Comparison of ENCODE assay signal across 1 cellular context in the genomic region with DNA sequence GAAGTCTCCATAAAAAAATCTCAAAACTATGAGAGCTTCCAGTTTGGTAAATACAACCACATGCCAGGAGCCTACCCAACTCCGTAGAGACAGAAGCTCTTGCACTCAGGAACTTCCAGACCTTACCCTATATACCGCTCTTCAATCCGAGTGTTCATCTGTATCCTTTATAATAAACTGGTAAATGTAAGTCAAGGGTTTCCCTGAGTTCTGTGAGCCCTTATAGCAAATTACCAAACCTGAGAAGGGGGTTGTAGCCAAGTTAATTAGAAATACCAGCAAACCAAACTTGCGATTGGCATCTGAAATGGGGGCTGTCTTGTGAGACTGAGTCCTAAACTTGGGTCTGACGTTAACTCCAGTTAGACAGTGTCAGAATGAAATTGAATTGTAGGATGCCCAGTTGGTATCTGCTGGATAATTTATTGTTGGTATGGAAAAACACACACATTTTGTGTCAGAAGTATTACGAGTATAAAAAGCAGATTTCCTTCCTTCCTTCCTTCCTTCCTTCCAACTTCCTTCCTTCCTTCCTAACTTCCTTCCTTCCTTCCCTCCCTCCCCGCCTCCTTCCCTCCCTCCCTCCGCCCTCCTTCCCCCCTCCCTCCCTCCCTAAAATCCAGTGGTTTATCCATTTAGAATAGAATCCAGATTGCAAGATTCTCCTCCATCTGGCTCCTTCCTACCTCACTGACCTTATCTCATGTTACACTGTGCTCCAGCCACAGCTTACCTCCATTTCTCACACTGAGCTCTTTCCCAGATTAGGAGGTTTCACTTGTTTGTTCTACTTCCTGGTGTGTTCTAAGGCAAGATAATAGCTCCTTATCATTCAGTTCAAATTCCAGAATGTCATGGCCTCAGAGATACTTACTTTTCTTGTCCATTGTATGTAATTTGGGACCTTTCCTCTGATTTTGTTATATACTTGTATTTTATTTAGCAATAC.
TF ChIP-seq lines count a peak whose summit lies in the region.

No MANE protein-coding gene starts in this region.

TF ChIP-seq in K562, 482 proteins besides CTCF, POLR2A, EP300 and RAD21 (continued from another document and continues in another):
- TF ChIP-seq, protein P1, sequence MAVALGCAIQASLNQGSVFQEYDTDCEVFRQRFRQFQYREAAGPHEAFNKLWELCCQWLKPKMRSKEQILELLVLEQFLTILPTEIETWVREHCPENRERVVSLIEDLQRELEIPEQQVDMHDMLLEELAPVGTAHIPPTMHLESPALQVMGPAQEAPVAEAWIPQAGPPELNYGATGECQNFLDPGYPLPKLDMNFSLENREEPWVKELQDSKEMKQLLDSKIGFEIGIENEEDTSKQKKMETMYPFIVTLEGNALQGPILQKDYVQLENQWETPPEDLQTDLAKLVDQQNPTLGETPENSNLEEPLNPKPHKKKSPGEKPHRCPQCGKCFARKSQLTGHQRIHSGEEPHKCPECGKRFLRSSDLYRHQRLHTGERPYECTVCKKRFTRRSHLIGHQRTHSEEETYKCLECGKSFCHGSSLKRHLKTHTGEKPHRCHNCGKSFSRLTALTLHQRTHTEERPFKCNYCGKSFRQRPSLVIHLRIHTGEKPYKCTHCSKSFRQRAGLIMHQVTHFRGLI (CRISPR knock-in tag; IDR thresholded peaks at IDR 0.05): peak; percentile 21; the same call in 1 of the 2 replicates
- TF ChIP-seq HNRNPK (IDR thresholded peaks at IDR 0.05; ENCODE audit: low read depth, low read length, poor library complexity, severe bottlenecking) (no peak), NCOR1 (IDR thresholded peaks at IDR 0.05) (peak; percentile 97), ZNF589 (CRISPR knock-in tag; IDR thresholded peaks at IDR 0.05; ENCODE audit: low read depth) (no peak), ELF4 (CRISPR knock-in tag; IDR thresholded peaks at IDR 0.05) (peak; percentile 96), TEAD1 (CRISPR knock-in tag; IDR thresholded peaks at IDR 0.05) (peak in 1 of 2 experiments; percentile 86; a peak in 2 of 4 replicates), FOXM1 (IDR thresholded peaks at IDR 0.05; ENCODE audit: low read depth) (peak; percentile 94), FOXM1 (CRISPR knock-in tag; IDR thresholded peaks at IDR 0.05; ENCODE audit: low read depth) (no peak), PCBP2 (IDR thresholded peaks at IDR 0.05; ENCODE audit: low read depth, low read length, poor library complexity, severe bottlenecking) (peak; percentile 59), GATAD2B (IDR thresholded peaks at IDR 0.05; ENCODE audit: borderline replicate concordance) (peak; percentile 81; the same call in 1 of the 2 replicates), HDAC1 (IDR thresholded peaks at IDR 0.05) (peak in 1 of 2 experiments; percentile 88; a peak in 2 of 4 replicates), SPI1 (IDR thresholded peaks at IDR 0.05; ENCODE audit: borderline replicate concordance, low read depth, low read length) (no peak), MYC (IDR thresholded peaks at IDR 0.05; ENCODE audit: low read depth, low read length) (no peak), MYC (CRISPR knock-in tag; IDR thresholded peaks at IDR 0.05; ENCODE audit: borderline replicate concordance, low read depth) (no peak), FOXA3 (CRISPR knock-in tag; conservative IDR thresholded peaks at IDR 0.05 in 1 of 2, IDR thresholded peaks at IDR 0.05 in 1 of 2) (peak in 1 of 2 experiments; percentile 80; a peak in 2 of 4 replicates), ESRRA (IDR thresholded peaks at IDR 0.05; ENCODE audit: borderline replicate concordance, low read depth) (peak; percentile 18; the same call in 1 of the 2 replicates), CREM (IDR thresholded peaks at IDR 0.05; ENCODE audit: low read depth) (peak; percentile 65), BHLHE40 (IDR thresholded peaks at IDR 0.05; ENCODE audit: low read length) (peak; percentile 27; the same call in 1 of the 2 replicates), CTBP1 (IDR thresholded peaks at IDR 0.05; ENCODE audit: borderline replicate concordance) (peak; percentile 74; the same call in 1 of the 2 replicates), ZEB2 (IDR thresholded peaks at IDR 0.05) (peak; percentile 92), HDAC2 (IDR thresholded peaks at IDR 0.05) (peak; percentile 90), CBFA2T2 (conservative IDR thresholded peaks at IDR 0.05) (peak; percentile 98), ARNT (IDR thresholded peaks at IDR 0.05) (peak; percentile 85 to 87; a peak in 2 of 4 replicates), EP400 (IDR thresholded peaks at IDR 0.05) (peak; percentile 33; the same call in 1 of the 2 replicates), BRD4 (IDR thresholded peaks at IDR 0.05) (no peak), MTA2 (IDR thresholded peaks at IDR 0.05; ENCODE audit: low read depth) (peak; percentile 96), PML (IDR thresholded peaks at IDR 0.05; ENCODE audit: low read length) (peak; percentile 93), NFE2 (IDR thresholded peaks at IDR 0.05; ENCODE audit: low read depth) (peak; percentile 29; the same call in 1 of the 2 replicates), SIX5 (IDR thresholded peaks at IDR 0.05; ENCODE audit: borderline replicate concordance in 1 of 2, insufficient read depth in 1 of 2, low read depth in 1 of 2, low read length in 2 of 2) (no peak), PHB2 (IDR thresholded peaks at IDR 0.05; ENCODE audit: low read depth) (peak; percentile 92), STAT5A (IDR thresholded peaks at IDR 0.05; ENCODE audit: borderline replicate concordance, low read length) (peak; percentile 88), CC2D1A (IDR thresholded peaks at IDR 0.05) (peak; percentile 96; the same call in 1 of the 2 replicates), CEBPB (tag; IDR thresholded peaks at IDR 0.05) (no peak), ZSCAN29 (IDR thresholded peaks at IDR 0.05) (no peak), DMBX1 (CRISPR knock-in tag; IDR thresholded peaks at IDR 0.05; ENCODE audit: borderline replicate concordance) (peak; percentile 80), CAMTA2 (CRISPR knock-in tag; conservative IDR thresholded peaks at IDR 0.05) (no peak), GATA2 (CRISPR knock-in tag; IDR thresholded peaks at IDR 0.05) (peak; percentile 66; the same call in 1 of the 2 replicates), RBM17 (IDR thresholded peaks at IDR 0.05; ENCODE audit: borderline replicate concordance, low read depth, low read length) (no peak), RCOR1 (IDR thresholded peaks at IDR 0.05; ENCODE audit: borderline replicate concordance in 1 of 2, low read depth in 2 of 2, low read length in 2 of 2) (peak; percentile 82 to 97; a peak in 3 of 4 replicates), BRD9 (IDR thresholded peaks at IDR 0.05; ENCODE audit: low read depth, partially characterized antibody) (no peak), ZNF644 (tag; IDR thresholded peaks at IDR 0.05; ENCODE audit: low read depth) (peak; percentile 58; the same call in 1 of the 2 replicates), MCM2 (IDR thresholded peaks at IDR 0.05; ENCODE audit: low read depth) (no peak), TAL1 (IDR thresholded peaks at IDR 0.05) (peak; percentile 98), FOSL1 (tag; conservative IDR thresholded peaks at IDR 0.05) (peak; percentile 12; the same call in 1 of the 2 replicates)
- TF ChIP-seq, protein P2, sequence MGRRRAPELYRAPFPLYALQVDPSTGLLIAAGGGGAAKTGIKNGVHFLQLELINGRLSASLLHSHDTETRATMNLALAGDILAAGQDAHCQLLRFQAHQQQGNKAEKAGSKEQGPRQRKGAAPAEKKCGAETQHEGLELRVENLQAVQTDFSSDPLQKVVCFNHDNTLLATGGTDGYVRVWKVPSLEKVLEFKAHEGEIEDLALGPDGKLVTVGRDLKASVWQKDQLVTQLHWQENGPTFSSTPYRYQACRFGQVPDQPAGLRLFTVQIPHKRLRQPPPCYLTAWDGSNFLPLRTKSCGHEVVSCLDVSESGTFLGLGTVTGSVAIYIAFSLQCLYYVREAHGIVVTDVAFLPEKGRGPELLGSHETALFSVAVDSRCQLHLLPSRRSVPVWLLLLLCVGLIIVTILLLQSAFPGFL (CRISPR knock-in tag; IDR thresholded peaks at IDR 0.05): no peak
- TF ChIP-seq, protein P3, sequence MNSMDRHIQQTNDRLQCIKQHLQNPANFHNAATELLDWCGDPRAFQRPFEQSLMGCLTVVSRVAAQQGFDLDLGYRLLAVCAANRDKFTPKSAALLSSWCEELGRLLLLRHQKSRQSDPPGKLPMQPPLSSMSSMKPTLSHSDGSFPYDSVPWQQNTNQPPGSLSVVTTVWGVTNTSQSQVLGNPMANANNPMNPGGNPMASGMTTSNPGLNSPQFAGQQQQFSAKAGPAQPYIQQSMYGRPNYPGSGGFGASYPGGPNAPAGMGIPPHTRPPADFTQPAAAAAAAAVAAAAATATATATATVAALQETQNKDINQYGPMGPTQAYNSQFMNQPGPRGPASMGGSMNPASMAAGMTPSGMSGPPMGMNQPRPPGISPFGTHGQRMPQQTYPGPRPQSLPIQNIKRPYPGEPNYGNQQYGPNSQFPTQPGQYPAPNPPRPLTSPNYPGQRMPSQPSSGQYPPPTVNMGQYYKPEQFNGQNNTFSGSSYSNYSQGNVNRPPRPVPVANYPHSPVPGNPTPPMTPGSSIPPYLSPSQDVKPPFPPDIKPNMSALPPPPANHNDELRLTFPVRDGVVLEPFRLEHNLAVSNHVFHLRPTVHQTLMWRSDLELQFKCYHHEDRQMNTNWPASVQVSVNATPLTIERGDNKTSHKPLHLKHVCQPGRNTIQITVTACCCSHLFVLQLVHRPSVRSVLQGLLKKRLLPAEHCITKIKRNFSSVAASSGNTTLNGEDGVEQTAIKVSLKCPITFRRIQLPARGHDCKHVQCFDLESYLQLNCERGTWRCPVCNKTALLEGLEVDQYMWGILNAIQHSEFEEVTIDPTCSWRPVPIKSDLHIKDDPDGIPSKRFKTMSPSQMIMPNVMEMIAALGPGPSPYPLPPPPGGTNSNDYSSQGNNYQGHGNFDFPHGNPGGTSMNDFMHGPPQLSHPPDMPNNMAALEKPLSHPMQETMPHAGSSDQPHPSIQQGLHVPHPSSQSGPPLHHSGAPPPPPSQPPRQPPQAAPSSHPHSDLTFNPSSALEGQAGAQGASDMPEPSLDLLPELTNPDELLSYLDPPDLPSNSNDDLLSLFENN (IDR thresholded peaks at IDR 0.05; ENCODE audit: low read depth in 2 of 2, low read length in 2 of 2): peak in 1 of 2 experiments; percentile 82; a peak in 2 of 4 replicates
- TF ChIP-seq, protein P4, sequence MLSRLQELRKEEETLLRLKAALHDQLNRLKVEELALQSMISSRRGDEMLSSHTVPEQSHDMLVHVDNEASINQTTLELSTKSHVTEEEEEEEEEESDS (CRISPR knock-in tag; IDR thresholded peaks at IDR 0.05): no peak
- TF ChIP-seq, protein P5, sequence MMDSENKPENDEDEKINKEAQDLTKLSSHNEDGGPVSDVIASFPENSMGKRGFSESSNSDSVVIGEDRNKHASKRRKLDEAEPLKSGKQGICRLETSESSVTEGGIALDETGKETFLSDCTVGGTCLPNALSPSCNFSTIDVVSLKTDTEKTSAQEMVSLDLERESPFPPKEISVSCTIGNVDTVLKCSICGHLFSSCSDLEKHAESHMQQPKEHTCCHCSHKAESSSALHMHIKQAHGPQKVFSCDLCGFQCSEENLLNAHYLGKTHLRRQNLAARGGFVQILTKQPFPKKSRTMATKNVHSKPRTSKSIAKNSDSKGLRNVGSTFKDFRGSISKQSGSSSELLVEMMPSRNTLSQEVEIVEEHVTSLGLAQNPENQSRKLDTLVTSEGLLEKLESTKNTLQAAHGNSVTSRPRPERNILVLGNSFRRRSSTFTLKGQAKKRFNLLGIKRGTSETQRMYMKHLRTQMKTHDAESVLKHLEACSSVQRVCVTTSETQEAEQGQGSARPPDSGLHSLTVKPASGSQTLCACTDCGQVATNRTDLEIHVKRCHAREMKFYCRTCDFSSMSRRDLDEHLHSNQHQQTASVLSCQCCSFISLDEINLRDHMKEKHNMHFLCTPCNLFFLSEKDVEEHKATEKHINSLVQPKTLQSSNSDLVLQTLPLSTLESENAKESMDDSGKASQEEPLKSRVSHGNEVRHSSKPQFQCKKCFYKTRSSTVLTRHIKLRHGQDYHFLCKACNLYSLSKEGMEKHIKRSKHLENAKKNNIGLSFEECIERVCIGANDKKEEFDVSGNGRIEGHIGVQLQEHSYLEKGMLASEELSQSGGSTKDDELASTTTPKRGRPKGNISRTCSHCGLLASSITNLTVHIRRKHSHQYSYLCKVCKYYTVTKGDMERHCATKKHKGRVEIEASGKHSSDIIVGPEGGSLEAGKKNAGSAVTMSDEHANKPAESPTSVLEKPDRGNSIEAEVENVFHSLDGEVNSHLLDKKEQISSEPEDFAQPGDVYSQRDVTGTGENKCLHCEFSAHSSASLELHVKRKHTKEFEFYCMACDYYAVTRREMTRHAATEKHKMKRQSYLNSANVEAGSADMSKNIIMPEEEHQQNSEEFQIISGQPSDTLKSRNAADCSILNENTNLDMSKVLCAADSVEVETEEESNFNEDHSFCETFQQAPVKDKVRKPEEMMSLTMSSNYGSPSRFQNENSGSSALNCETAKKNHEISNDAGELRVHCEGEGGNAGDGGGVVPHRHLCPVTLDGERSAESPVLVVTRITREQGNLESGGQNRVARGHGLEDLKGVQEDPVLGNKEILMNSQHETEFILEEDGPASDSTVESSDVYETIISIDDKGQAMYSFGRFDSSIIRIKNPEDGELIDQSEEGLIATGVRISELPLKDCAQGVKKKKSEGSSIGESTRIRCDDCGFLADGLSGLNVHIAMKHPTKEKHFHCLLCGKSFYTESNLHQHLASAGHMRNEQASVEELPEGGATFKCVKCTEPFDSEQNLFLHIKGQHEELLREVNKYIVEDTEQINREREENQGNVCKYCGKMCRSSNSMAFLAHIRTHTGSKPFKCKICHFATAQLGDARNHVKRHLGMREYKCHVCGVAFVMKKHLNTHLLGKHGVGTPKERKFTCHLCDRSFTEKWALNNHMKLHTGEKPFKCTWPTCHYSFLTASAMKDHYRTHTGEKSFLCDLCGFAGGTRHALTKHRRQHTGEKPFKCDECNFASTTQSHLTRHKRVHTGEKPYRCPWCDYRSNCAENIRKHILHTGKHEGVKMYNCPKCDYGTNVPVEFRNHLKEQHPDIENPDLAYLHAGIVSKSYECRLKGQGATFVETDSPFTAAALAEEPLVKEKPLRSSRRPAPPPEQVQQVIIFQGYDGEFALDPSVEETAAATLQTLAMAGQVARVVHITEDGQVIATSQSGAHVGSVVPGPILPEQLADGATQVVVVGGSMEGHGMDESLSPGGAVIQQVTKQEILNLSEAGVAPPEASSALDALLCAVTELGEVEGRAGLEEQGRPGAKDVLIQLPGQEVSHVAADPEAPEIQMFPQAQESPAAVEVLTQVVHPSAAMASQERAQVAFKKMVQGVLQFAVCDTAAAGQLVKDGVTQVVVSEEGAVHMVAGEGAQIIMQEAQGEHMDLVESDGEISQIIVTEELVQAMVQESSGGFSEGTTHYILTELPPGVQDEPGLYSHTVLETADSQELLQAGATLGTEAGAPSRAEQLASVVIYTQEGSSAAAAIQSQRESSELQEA (IDR thresholded peaks at IDR 0.05; ENCODE audit: low read depth): no peak
- TF ChIP-seq, protein P6, sequence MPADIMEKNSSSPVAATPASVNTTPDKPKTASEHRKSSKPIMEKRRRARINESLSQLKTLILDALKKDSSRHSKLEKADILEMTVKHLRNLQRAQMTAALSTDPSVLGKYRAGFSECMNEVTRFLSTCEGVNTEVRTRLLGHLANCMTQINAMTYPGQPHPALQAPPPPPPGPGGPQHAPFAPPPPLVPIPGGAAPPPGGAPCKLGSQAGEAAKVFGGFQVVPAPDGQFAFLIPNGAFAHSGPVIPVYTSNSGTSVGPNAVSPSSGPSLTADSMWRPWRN (IDR thresholded peaks at IDR 0.05; ENCODE audit: low read depth): peak; percentile 74
